21 cellular contexts compared by ENCODE assay signal in genomic region chr6:33880104-33880678, GRCh38.
DNase-seq lines count a peak whose midpoint lies in the region; ATAC-seq and TF ChIP-seq lines count a peak whose summit lies in the region.
"Had no signal": no experiment of that assay in that cellular context is flagged by ENCODE, and none has a peak within 500 bp of the region (broad histone marks: within the 10 kb centered on the region; RNA-seq: fewer than 3 reads in every experiment).

No MANE protein-coding gene starts in this region.

- no peak overlapping the region for H3K9ac ChIP-seq in NT2/D1 (ENCODE audit: insufficient read length, low read depth)
- H3K9ac ChIP-seq: BLaER1 treated with 17β-estradiol and CSF1 and Interleukin-3, amounts not matched to agents 10 nM and 100 nM had no signal

- H3K9me3 ChIP-seq in NT2/D1 (ENCODE audit: insufficient read depth, low read length) = no peaks in the 10 kb centered on the region
- H3K9me3 ChIP-seq in iPS DF 6.9 (ENCODE audit: control insufficient read depth, insufficient read depth, low read length) = no peaks in the 10 kb centered on the region
- H3K9me3 ChIP-seq: A549; BLaER1 treated with 17β-estradiol and CSF1 and Interleukin-3, amounts not matched to agents 10 nM and 100 nM had no signal

- peaks cover 2% of the 10 kb centered on the region for H3K27me3 Mint-ChIP-seq in GM23338 (ENCODE audit: insufficient read depth, low read depth, poor library complexity)
- peaks cover 14% of the 10 kb centered on the region for H3K27me3 Mint-ChIP-seq in progenitor cell of endocrine pancreas
- H3K27me3 Mint-ChIP-seq: CD4-positive, alpha-beta memory T cell had no signal

- H3K9me3 Mint-ChIP-seq in GM23338 (no peaks in the 10 kb centered on the region), progenitor cell of endocrine pancreas (ENCODE audit: low read depth) (no peaks in the 10 kb centered on the region)
- H3K9me3 Mint-ChIP-seq: CD4-positive, alpha-beta memory T cell had no signal

- no peak for TF ChIP-seq CTCF in GM23338 (conservative IDR thresholded peaks at IDR 0.05; ENCODE audit: low read depth in 2 of 2)
- no peak for TF ChIP-seq CTCF in progenitor cell of endocrine pancreas (IDR thresholded peaks at IDR 0.05; ENCODE audit: unreplicated experiment)
- no peak for TF ChIP-seq CTCF in dorsolateral prefrontal cortex (IDR thresholded peaks at IDR 0.05 in 54 of 56, conservative IDR thresholded peaks at IDR 0.05 in 2 of 56; ENCODE audit: low read depth in 1 of 56, partially characterized antibody in 56 of 56)

- H3K36me3 ChIP-seq in GM23338 (ENCODE audit: insufficient read depth) (no peaks in the 10 kb centered on the region), NT2/D1 (ENCODE audit: insufficient read depth, insufficient read length, low read length) (no peaks in the 10 kb centered on the region), iPS DF 6.9 (ENCODE audit: control insufficient read depth, insufficient read depth, low read length) (no peaks in the 10 kb centered on the region)
- H3K36me3 ChIP-seq: BLaER1 treated with 17β-estradiol and CSF1 and Interleukin-3, amounts not matched to agents 10 nM and 100 nM had no signal

- no peak overlapping the region for H3K27ac ChIP-seq in GM23338 (ENCODE audit: low read depth)
- H3K27ac ChIP-seq in iPS DF 6.9 (ENCODE audit: low read length) = no peak overlapping the region
- no peak overlapping the region for H3K27ac ChIP-seq in dorsolateral prefrontal cortex
- H3K27ac ChIP-seq: A549; BLaER1 treated with 17β-estradiol and CSF1 and Interleukin-3, amounts not matched to agents 10 nM and 100 nM; RWPE1 had no signal

- H3K4me1 Mint-ChIP-seq in GM23338 (peaks cover 24% of the 10 kb centered on the region), progenitor cell of endocrine pancreas (ENCODE audit: low read depth) (peaks cover 32% of the 10 kb centered on the region)
- H3K4me1 Mint-ChIP-seq: CD4-positive, alpha-beta memory T cell had no signal

- H3K4me2 ChIP-seq in GM23338 = no peak overlapping the region
- H3K4me2 ChIP-seq: A549; BLaER1 treated with 17β-estradiol and CSF1 and Interleukin-3, amounts not matched to agents 10 nM and 100 nM had no signal

- ATAC-seq in GM23338 (peak; percentile 75), GM19397 (IDR thresholded peaks at IDR 0.05; ENCODE audit: unreplicated experiment) (no peak)
- ATAC-seq: A549, Panc1 had no signal

- intact Hi-C loops in dorsolateral prefrontal cortex (cut with DNase I) = no loop called here

- H3K4me1 ChIP-seq in GM23338 (ENCODE audit: insufficient read depth) (peaks cover 14% of the 10 kb centered on the region; the same call in 1 of the 2 replicates), NT2/D1 (ENCODE audit: insufficient read depth, insufficient read length) (peaks cover 9% of the 10 kb centered on the region), iPS DF 6.9 (ENCODE audit: control insufficient read depth, insufficient read depth, low read length) (peaks cover 3% of the 10 kb centered on the region; the same call in 1 of the 2 replicates)

- H3K4me3 Mint-ChIP-seq in GM23338 (no peak overlapping the region), progenitor cell of endocrine pancreas (ENCODE audit: low read depth) (no peak overlapping the region)
- H3K4me3 Mint-ChIP-seq: CD4-positive, alpha-beta memory T cell had no signal

- H3K27ac Mint-ChIP-seq in GM23338 = 0 out of 2 replicates have a peak overlapping the region, but pooled peaks have one; percentile 2
- H3K27ac Mint-ChIP-seq in progenitor cell of endocrine pancreas = peak overlapping the region; percentile 11
- H3K27ac Mint-ChIP-seq: CD4-positive, alpha-beta memory T cell had no signal

- 0 out of 2 replicates have a peak, but pooled peaks cover 5% of the 10 kb centered on the region for H3K9me2 ChIP-seq in GM23338 (ENCODE audit: insufficient read depth)

- H3K36me3 Mint-ChIP-seq in GM23338 (ENCODE audit: low read depth) (no peaks in the 10 kb centered on the region), progenitor cell of endocrine pancreas (ENCODE audit: insufficient read depth) (no peaks in the 10 kb centered on the region)
- H3K36me3 Mint-ChIP-seq: CD4-positive, alpha-beta memory T cell had no signal

- WGBS in iPS DF 6.9 (ENCODE audit: insufficient coverage, insufficient read length) = no CpG with 5 or more reads among the region's 10 CpGs

- no peaks in the 10 kb centered on the region for H4K20me1 ChIP-seq in GM23338 (replicated peaks; ENCODE audit: insufficient read depth)
- H4K20me1 ChIP-seq: BLaER1 treated with 17β-estradiol and CSF1 and Interleukin-3, amounts not matched to agents 10 nM and 100 nM had no signal

- no peaks in the 10 kb centered on the region for H3F3A ChIP-seq in GM23338 (replicated peaks; ENCODE audit: low read depth)

- DNase-seq in GM23338 (ENCODE audit: low spot score) (peak; percentile 19), NT2/D1 (ENCODE audit: low read depth, low spot score) (peak; percentile 8), iPS DF 6.9 (ENCODE audit: low read depth, low spot score) (peak; percentile 20), progenitor cell of endocrine pancreas (ENCODE audit: low spot score, unreplicated experiment) (no peak), dorsolateral prefrontal cortex (no peak)
- no peak for DNase-seq in activated CD4-positive, CD25-positive, alpha-beta regulatory T cell (lab: John Stamatoyannopoulos, UW)
- DNase-seq: AML-193; CD4-positive, alpha-beta memory T cell; COR-L47; NCI-H1092; NCI-H1417 treated with DMSO at 0.1 percent for 48 hours; NCI-H187 treated with DMSO at 0.1 percent for 48 hours; NCI-H2107; NCI-H446; NCI-H524 treated with DMSO at 0.1 percent for 48 hours; SHP77 had no signal

- H3K79me2 ChIP-seq in GM23338 (replicated peaks; ENCODE audit: insufficient read depth) = no peaks in the 10 kb centered on the region

- H3K4me3 ChIP-seq in GM23338 (no peak overlapping the region), NT2/D1 (ENCODE audit: insufficient read length, low read depth) (no peak overlapping the region), iPS DF 6.9 (ENCODE audit: low read length) (no peak overlapping the region), dorsolateral prefrontal cortex (no peak overlapping the region)
- H3K4me3 ChIP-seq: A549; BLaER1 treated with 17β-estradiol and CSF1 and Interleukin-3, amounts not matched to agents 10 nM and 100 nM had no signal

- H3K27me3 ChIP-seq in GM23338 (ENCODE audit: insufficient read depth) (no peaks in the 10 kb centered on the region), NT2/D1 (ENCODE audit: insufficient read depth, insufficient read length) (no peaks in the 10 kb centered on the region), iPS DF 6.9 (ENCODE audit: control insufficient read depth, insufficient read depth, low read length) (no peaks in the 10 kb centered on the region), dorsolateral prefrontal cortex (peaks cover 0 to 4% (median 0%) of the 10 kb centered on the region in 45 donors)
- H3K27me3 ChIP-seq: BLaER1 treated with 17β-estradiol and CSF1 and Interleukin-3, amounts not matched to agents 10 nM and 100 nM had no signal

- H2AFZ ChIP-seq in GM23338 = peak overlapping the region; percentile 45; the same call in 1 of the 2 replicates

TF ChIP-seq in GM23338, 12 proteins besides CTCF, POLR2A, EP300 and RAD21 (continues in another document):
- TF ChIP-seq REST (IDR thresholded peaks at IDR 0.05; ENCODE audit: unreplicated experiment) = no peak
- TF ChIP-seq ZNF331 (CRISPR knock-in tag; IDR thresholded peaks at IDR 0.05; ENCODE audit: low read depth) = no peak
- no peak for TF ChIP-seq POLR2AphosphoS5 (IDR thresholded peaks at IDR 0.05; ENCODE audit: low read depth)
- no peak for TF ChIP-seq EZH2 (IDR thresholded peaks at IDR 0.05; ENCODE audit: low read depth, unreplicated experiment)
- TF ChIP-seq NANOG (IDR thresholded peaks at IDR 0.05; ENCODE audit: borderline replicate concordance) = no peak
- TF ChIP-seq CREB1 (CRISPR knock-in tag; IDR thresholded peaks at IDR 0.05; ENCODE audit: low read depth) = no peak
- TF ChIP-seq, protein P1, sequence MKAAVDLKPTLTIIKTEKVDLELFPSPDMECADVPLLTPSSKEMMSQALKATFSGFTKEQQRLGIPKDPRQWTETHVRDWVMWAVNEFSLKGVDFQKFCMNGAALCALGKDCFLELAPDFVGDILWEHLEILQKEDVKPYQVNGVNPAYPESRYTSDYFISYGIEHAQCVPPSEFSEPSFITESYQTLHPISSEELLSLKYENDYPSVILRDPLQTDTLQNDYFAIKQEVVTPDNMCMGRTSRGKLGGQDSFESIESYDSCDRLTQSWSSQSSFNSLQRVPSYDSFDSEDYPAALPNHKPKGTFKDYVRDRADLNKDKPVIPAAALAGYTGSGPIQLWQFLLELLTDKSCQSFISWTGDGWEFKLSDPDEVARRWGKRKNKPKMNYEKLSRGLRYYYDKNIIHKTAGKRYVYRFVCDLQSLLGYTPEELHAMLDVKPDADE (IDR thresholded peaks at IDR 0.05) = no peak
- TF ChIP-seq STAT1 (IDR thresholded peaks at IDR 0.05; ENCODE audit: unreplicated experiment) = no peak
- no peak for TF ChIP-seq EZH2phosphoT487 (IDR thresholded peaks at IDR 0.05; ENCODE audit: unreplicated experiment)

Comparison
In these comparisons a context has a peak if more than half of its experiments do, and no peak if none do; other contexts are left out.
1. DNase-seq: peak in GM23338 (single experiment), NT2/D1 (single experiment) and iPS DF 6.9 (single experiment); none in progenitor cell of endocrine pancreas (single experiment), dorsolateral prefrontal cortex (0 of 10) and activated CD4-positive, CD25-positive, alpha-beta regulatory T cell (0 of 4).